ENCODE assay signal across 29 cellular contexts in genomic region chr17:3585826-3586225, GRCh38.
"Had no signal": no experiment of that assay in that cellular context is flagged by ENCODE, and none has a peak within 500 bp of the region (broad histone marks: within the 10 kb centered on the region; RNA-seq: fewer than 3 reads in every experiment).

No MANE protein-coding gene starts in this region.

- DNase-seq: activated CD4-positive, alpha-beta memory T cell treated with anti-CD3 and anti-CD28 coated beads, Interleukin-2, amount 10 ng/mL, durations not matched to agents 7 days and 5 days; activated CD4-positive, alpha-beta T cell treated with anti-CD3 and anti-CD28 coated beads for 1 hour; activated CD4-positive, alpha-beta T cell treated with anti-CD3 and anti-CD28 coated beads for 4 hours; activated CD4-positive, alpha-beta T cell treated with anti-CD3 and anti-CD28 coated beads, Interleukin-2, amount 10 ng/mL, durations not matched to agents 7 days and 5 days; activated CD4-positive, alpha-beta T cell treated with anti-CD3 and anti-CD28 coated beads, Interleukin-2, amount 50 U/mL, for 4 hours; activated CD8-positive, alpha-beta memory T cell treated with anti-CD3 and anti-CD28 coated beads, Interleukin-2, amount 50 U/mL, for 48 hours; activated gamma-delta T cell; activated naive CD4-positive, alpha-beta T cell; activated naive CD4-positive, alpha-beta T cell treated with anti-CD3 and anti-CD28 coated beads, Interleukin-2, amount 10 ng/mL, durations not matched to agents 7 days and 5 days; activated naive CD8-positive, alpha-beta T cell treated with anti-CD3 and anti-CD28 coated beads, Interleukin-2, amount 10 ng/mL, durations not matched to agents 7 days and 5 days; activated T-cell treated with anti-CD3 and anti-CD28 coated beads for 4 hours; activated T-cell treated with anti-CD3 and anti-CD28 coated beads, Interleukin-2, amount 50 U/mL, for 24 hours; activated T-cell treated with anti-CD3 and anti-CD28 coated beads, Interleukin-2, amount 50 U/mL, for 72 hours; central memory CD4-positive, alpha-beta T cell; cerebellar nuclear complex; colonic mucosa; effector CD8-positive, alpha-beta T cell; foreskin fibroblast; head of caudate nucleus; T-helper 2 cell had no signal

- ATAC-seq: activated naive CD4-positive, alpha-beta T cell treated with anti-CD3 and anti-CD28 coated beads, Interleukin-2, amount 50 U/mL, for 72 hours; activated T-cell treated with anti-CD3 and anti-CD28 coated beads, Interleukin-2, amount 50 U/mL, for 72 hours; esophagus mucosa; WTC11 had no signal

- H3K36me3 ChIP-seq: breast epithelium, colonic mucosa had no signal

- H3K4me1 ChIP-seq: ascending aorta, breast epithelium, colonic mucosa had no signal

- H3K4me1 Mint-ChIP-seq: activated CD4-positive, alpha-beta memory T cell treated with anti-CD3 and anti-CD28 coated beads, Interleukin-2, amount 10 ng/mL, durations not matched to agents 7 days and 5 days; activated CD4-positive, alpha-beta T cell treated with anti-CD3 and anti-CD28 coated beads, Interleukin-2, amount 10 ng/mL, durations not matched to agents 7 days and 5 days; activated naive CD4-positive, alpha-beta T cell treated with anti-CD3 and anti-CD28 coated beads, Interleukin-2, amount 10 ng/mL, durations not matched to agents 7 days and 5 days; activated naive CD8-positive, alpha-beta T cell treated with anti-CD3 and anti-CD28 coated beads, Interleukin-2, amount 10 ng/mL, durations not matched to agents 7 days and 5 days; brain; WTC11 had no signal

- H3K27ac ChIP-seq: ascending aorta, breast epithelium, cardiac muscle cell, colonic mucosa, VCaP had no signal

- FAIRE-seq: frontal cortex had no signal

- H3K9me3 ChIP-seq: ascending aorta, breast epithelium, colonic mucosa had no signal

- H3K4me3 Mint-ChIP-seq: activated CD4-positive, alpha-beta memory T cell treated with anti-CD3 and anti-CD28 coated beads, Interleukin-2, amount 10 ng/mL, durations not matched to agents 7 days and 5 days; activated CD4-positive, alpha-beta T cell treated with anti-CD3 and anti-CD28 coated beads, Interleukin-2, amount 10 ng/mL, durations not matched to agents 7 days and 5 days; activated naive CD4-positive, alpha-beta T cell treated with anti-CD3 and anti-CD28 coated beads, Interleukin-2, amount 10 ng/mL, durations not matched to agents 7 days and 5 days; activated naive CD8-positive, alpha-beta T cell treated with anti-CD3 and anti-CD28 coated beads, Interleukin-2, amount 10 ng/mL, durations not matched to agents 7 days and 5 days; activated T-cell treated with anti-CD3 and anti-CD28 coated beads, Interleukin-2, amount 50 U/mL, for 24 hours; activated T-cell treated with anti-CD3 and anti-CD28 coated beads, Interleukin-2, amount 50 U/mL, for 72 hours; brain; WTC11 had no signal

- H3K27ac Mint-ChIP-seq: activated CD4-positive, alpha-beta memory T cell treated with anti-CD3 and anti-CD28 coated beads, Interleukin-2, amount 10 ng/mL, durations not matched to agents 7 days and 5 days; activated CD4-positive, alpha-beta T cell treated with anti-CD3 and anti-CD28 coated beads, Interleukin-2, amount 10 ng/mL, durations not matched to agents 7 days and 5 days; activated naive CD4-positive, alpha-beta T cell treated with anti-CD3 and anti-CD28 coated beads, Interleukin-2, amount 10 ng/mL, durations not matched to agents 7 days and 5 days; activated naive CD4-positive, alpha-beta T cell treated with anti-CD3 and anti-CD28 coated beads, Interleukin-2, amount 50 U/mL, for 72 hours; activated naive CD8-positive, alpha-beta T cell treated with anti-CD3 and anti-CD28 coated beads, Interleukin-2, amount 10 ng/mL, durations not matched to agents 7 days and 5 days; activated T-cell treated with anti-CD3 and anti-CD28 coated beads, Interleukin-2, amount 50 U/mL, for 24 hours; activated T-cell treated with anti-CD3 and anti-CD28 coated beads, Interleukin-2, amount 50 U/mL, for 72 hours; brain; WTC11 had no signal

- H3K36me3 Mint-ChIP-seq: activated naive CD8-positive, alpha-beta T cell treated with anti-CD3 and anti-CD28 coated beads, Interleukin-2, amount 10 ng/mL, durations not matched to agents 7 days and 5 days had no signal

- H3K9me3 Mint-ChIP-seq: activated CD4-positive, alpha-beta memory T cell treated with anti-CD3 and anti-CD28 coated beads, Interleukin-2, amount 10 ng/mL, durations not matched to agents 7 days and 5 days; activated CD4-positive, alpha-beta T cell treated with anti-CD3 and anti-CD28 coated beads, Interleukin-2, amount 10 ng/mL, durations not matched to agents 7 days and 5 days; activated naive CD4-positive, alpha-beta T cell treated with anti-CD3 and anti-CD28 coated beads, Interleukin-2, amount 10 ng/mL, durations not matched to agents 7 days and 5 days; activated naive CD4-positive, alpha-beta T cell treated with anti-CD3 and anti-CD28 coated beads, Interleukin-2, amount 50 U/mL, for 72 hours; activated naive CD8-positive, alpha-beta T cell treated with anti-CD3 and anti-CD28 coated beads, Interleukin-2, amount 10 ng/mL, durations not matched to agents 7 days and 5 days; activated T-cell treated with anti-CD3 and anti-CD28 coated beads, Interleukin-2, amount 50 U/mL, for 24 hours; activated T-cell treated with anti-CD3 and anti-CD28 coated beads, Interleukin-2, amount 50 U/mL, for 72 hours; brain; WTC11 had no signal

- H3K4me3 ChIP-seq: ascending aorta, breast epithelium, cardiac muscle cell, colonic mucosa had no signal
